In the genomic region with DNA sequence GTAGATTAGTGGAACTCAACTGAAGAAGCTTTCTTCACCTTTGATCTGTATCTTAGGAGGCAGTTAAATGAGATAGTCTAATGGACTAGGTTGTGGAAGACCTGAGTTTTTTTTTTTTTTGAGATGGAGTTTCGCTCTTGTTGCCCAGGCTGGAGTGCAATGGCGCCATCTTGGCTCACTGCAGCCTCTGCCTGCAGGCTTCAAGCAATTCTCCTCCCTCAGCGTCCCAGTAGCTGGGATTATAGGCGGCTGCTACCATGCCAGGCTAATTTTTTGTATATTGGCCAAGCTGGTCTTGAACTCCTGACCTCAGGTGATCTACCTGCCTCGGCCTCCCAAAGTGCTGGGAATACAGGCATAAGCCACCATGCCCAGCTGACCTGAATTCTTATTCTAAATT, we compare ENCODE assay signal across 1 cellular context.
A peak's percentile ranks its signal among the peaks of the same experiment; 100 is the strongest.
TF ChIP-seq lines count a peak whose summit lies in the region.

No MANE protein-coding gene starts in this region.

TF ChIP-seq in GM12878, 131 proteins besides CTCF, POLR2A, EP300 and RAD21:
- TF ChIP-seq ZNF384 (IDR thresholded peaks at IDR 0.05; ENCODE audit: borderline replicate concordance, low read depth, low read length) (peak; percentile 74), NR2F1 (conservative IDR thresholded peaks at IDR 0.05) (0 out of 2 replicates have a peak, but pooled peaks have one; percentile 13), NBN (IDR thresholded peaks at IDR 0.05) (peak; percentile 40; the same call in 1 of the 2 replicates), YY1 (IDR thresholded peaks at IDR 0.05; ENCODE audit: low read depth, low read length) (peak; percentile 82)
- TF ChIP-seq, protein P1, sequence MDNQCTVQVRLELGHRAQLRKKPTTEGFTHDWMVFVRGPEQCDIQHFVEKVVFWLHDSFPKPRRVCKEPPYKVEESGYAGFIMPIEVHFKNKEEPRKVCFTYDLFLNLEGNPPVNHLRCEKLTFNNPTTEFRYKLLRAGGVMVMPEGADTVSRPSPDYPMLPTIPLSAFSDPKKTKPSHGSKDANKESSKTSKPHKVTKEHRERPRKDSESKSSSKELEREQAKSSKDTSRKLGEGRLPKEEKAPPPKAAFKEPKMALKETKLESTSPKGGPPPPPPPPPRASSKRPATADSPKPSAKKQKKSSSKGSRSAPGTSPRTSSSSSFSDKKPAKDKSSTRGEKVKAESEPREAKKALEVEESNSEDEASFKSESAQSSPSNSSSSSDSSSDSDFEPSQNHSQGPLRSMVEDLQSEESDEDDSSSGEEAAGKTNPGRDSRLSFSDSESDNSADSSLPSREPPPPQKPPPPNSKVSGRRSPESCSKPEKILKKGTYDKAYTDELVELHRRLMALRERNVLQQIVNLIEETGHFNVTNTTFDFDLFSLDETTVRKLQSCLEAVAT (IDR thresholded peaks at IDR 0.05), result peak; percentile 57
